ENCODE assay signal across 7 cellular contexts in genomic region chr2:11863103-11863502, GRCh38.
DNase-seq lines count a peak whose midpoint lies in the region; ATAC-seq lines count a peak whose summit lies in the region.

No MANE protein-coding gene starts in this region.

- H3K9ac ChIP-seq in Karpas-422 (ENCODE audit: low read length) = peak overlapping the region; percentile 67
- H3K9ac ChIP-seq in mesendoderm (ENCODE audit: low read length) = no peak overlapping the region

- H3K23ac ChIP-seq in mesendoderm (ENCODE audit: low read length) = no peak overlapping the region

- H3K4ac ChIP-seq in mesendoderm (ENCODE audit: low read depth, low read length) = no peak overlapping the region

- no peaks in the 10 kb centered on the region for H4K20me1 ChIP-seq in Karpas-422 (ENCODE audit: insufficient read depth, low read depth, low read length)

- H3K79me2 ChIP-seq in Karpas-422 (ENCODE audit: low read length) (no peaks in the 10 kb centered on the region; the same call in 1 of the 2 replicates), mesendoderm (ENCODE audit: control insufficient read depth, insufficient read depth, low read length) (no peaks in the 10 kb centered on the region)

- H2BK5ac ChIP-seq in mesendoderm (ENCODE audit: low read length) = no peak overlapping the region

- peak overlapping the region; percentile 36 for H3K56ac ChIP-seq in mesendoderm (ENCODE audit: low read length)

- no peak overlapping the region for H3K18ac ChIP-seq in mesendoderm (ENCODE audit: low read length)

- H2BK120ac ChIP-seq in mesendoderm (ENCODE audit: low read depth, low read length) = no peak overlapping the region

- no peaks in the 10 kb centered on the region for H3K27me3 ChIP-seq in Karpas-422 (ENCODE audit: low read length)
- H3K27me3 ChIP-seq in mesendoderm (ENCODE audit: insufficient read depth, low read length, poor library complexity) = no peaks in the 10 kb centered on the region
- H3K27me3 ChIP-seq in MG63 = no peaks in the 10 kb centered on the region

- no peak overlapping the region for H2BK15ac ChIP-seq in mesendoderm (replicated peaks; ENCODE audit: low read depth)

- no peak overlapping the region; the same call in 1 of the 2 replicates for H2AFZ ChIP-seq in Karpas-422 (ENCODE audit: low read length)

- no peaks in the 10 kb centered on the region for H3K9me2 ChIP-seq in Karpas-422 (replicated peaks; ENCODE audit: insufficient read depth, low read length)

- WGBS in mesendoderm (ENCODE audit: extremely low coverage, insufficient coverage, low lambda C conversion rate) = no CpG with 5 or more reads among the region's 7 CpGs

- DNase-seq in Karpas-422 (peak; percentile 81), mesendoderm (no peak), MG63 (no peak), HK-2 (ENCODE audit: unreplicated experiment) (no peak), EL (no peak)

- H3K79me1 ChIP-seq in mesendoderm (ENCODE audit: low read length) = no peaks in the 10 kb centered on the region

- H3K9me3 ChIP-seq in Karpas-422 (ENCODE audit: low read length) = no peaks in the 10 kb centered on the region; the same call in 1 of the 2 replicates
- peaks cover 16% of the 10 kb centered on the region for H3K9me3 ChIP-seq in MG63

- H4K8ac ChIP-seq in mesendoderm (ENCODE audit: low read depth, low read length) = no peak overlapping the region

- peak; percentile 36 for ATAC-seq in GM18861 (IDR thresholded peaks at IDR 0.05; ENCODE audit: unreplicated experiment)
- peak; percentile 29 for ATAC-seq in GM21619 (IDR thresholded peaks at IDR 0.05; ENCODE audit: unreplicated experiment)

- H2AK5ac ChIP-seq in mesendoderm (ENCODE audit: low read length) = no peak overlapping the region

- H3K36me3 ChIP-seq in Karpas-422 (ENCODE audit: insufficient read depth, low read length) (peaks cover 22% of the 10 kb centered on the region), mesendoderm (ENCODE audit: control insufficient read depth, insufficient read depth, low read length) (no peaks in the 10 kb centered on the region), MG63 (no peaks in the 10 kb centered on the region)

- H3K4me3 ChIP-seq in Karpas-422 (ENCODE audit: low read length) = peak overlapping the region; percentile 43
- H3K4me3 ChIP-seq in mesendoderm (ENCODE audit: low read length) = no peak overlapping the region
- H3K4me3 ChIP-seq in MG63 = no peak overlapping the region

- H3K4me1 ChIP-seq in Karpas-422 (ENCODE audit: low read length) (peaks cover 66% of the 10 kb centered on the region), mesendoderm (ENCODE audit: control insufficient read depth, low read depth, low read length) (no peaks in the 10 kb centered on the region)

- H3K4me2 ChIP-seq in Karpas-422 (ENCODE audit: low read depth, low read length, poor library complexity, severe bottlenecking) (peak overlapping the region; percentile 56), mesendoderm (ENCODE audit: low read length) (no peak overlapping the region)

- no peak overlapping the region for H4K5ac ChIP-seq in mesendoderm (ENCODE audit: low read length)

- H3K27ac ChIP-seq in Karpas-422 (ENCODE audit: low read length) (peak overlapping the region; percentile 95), mesendoderm (ENCODE audit: low read depth, low read length) (no peak overlapping the region)
